In genomic region chr19:46943150-46943946, GRCh38 we compare ENCODE assay signal across 1 cellular context.
TF ChIP-seq lines count a peak whose summit lies in the region.

No MANE protein-coding gene starts in this region.

TF ChIP-seq in HepG2, 621 proteins besides CTCF, POLR2A, EP300 and RAD21 (continued from another document and continues in another):
- peak; percentile 32; the same call in 1 of the 2 replicates for TF ChIP-seq PITX1 (CRISPR knock-in tag; IDR thresholded peaks at IDR 0.05)
- TF ChIP-seq SOX13 (IDR thresholded peaks at IDR 0.05): no peak
- TF ChIP-seq SOX13 (CRISPR knock-in tag; conservative IDR thresholded peaks at IDR 0.05 in 1 of 2, IDR thresholded peaks at IDR 0.05 in 1 of 2): peak in 1 of 2 experiments; percentile 60; a peak in 1 of 4 replicates
- TF ChIP-seq ZBTB38 (CRISPR knock-in tag; IDR thresholded peaks at IDR 0.05): 0 out of 2 replicates have a peak, but pooled peaks have one; percentile 18
- TF ChIP-seq JUNB (CRISPR knock-in tag; IDR thresholded peaks at IDR 0.05; ENCODE audit: borderline replicate concordance): no peak
- peak; percentile 63; the same call in 1 of the 2 replicates for TF ChIP-seq NCOR1 (IDR thresholded peaks at IDR 0.05; ENCODE audit: borderline replicate concordance, low read length)
- TF ChIP-seq FOXC1 (CRISPR knock-in tag; IDR thresholded peaks at IDR 0.05; ENCODE audit: borderline replicate concordance): no peak
- no peak for TF ChIP-seq AGO1 (IDR thresholded peaks at IDR 0.05; ENCODE audit: low read depth, low read length, poor library complexity, severe bottlenecking)
- TF ChIP-seq, protein P1, sequence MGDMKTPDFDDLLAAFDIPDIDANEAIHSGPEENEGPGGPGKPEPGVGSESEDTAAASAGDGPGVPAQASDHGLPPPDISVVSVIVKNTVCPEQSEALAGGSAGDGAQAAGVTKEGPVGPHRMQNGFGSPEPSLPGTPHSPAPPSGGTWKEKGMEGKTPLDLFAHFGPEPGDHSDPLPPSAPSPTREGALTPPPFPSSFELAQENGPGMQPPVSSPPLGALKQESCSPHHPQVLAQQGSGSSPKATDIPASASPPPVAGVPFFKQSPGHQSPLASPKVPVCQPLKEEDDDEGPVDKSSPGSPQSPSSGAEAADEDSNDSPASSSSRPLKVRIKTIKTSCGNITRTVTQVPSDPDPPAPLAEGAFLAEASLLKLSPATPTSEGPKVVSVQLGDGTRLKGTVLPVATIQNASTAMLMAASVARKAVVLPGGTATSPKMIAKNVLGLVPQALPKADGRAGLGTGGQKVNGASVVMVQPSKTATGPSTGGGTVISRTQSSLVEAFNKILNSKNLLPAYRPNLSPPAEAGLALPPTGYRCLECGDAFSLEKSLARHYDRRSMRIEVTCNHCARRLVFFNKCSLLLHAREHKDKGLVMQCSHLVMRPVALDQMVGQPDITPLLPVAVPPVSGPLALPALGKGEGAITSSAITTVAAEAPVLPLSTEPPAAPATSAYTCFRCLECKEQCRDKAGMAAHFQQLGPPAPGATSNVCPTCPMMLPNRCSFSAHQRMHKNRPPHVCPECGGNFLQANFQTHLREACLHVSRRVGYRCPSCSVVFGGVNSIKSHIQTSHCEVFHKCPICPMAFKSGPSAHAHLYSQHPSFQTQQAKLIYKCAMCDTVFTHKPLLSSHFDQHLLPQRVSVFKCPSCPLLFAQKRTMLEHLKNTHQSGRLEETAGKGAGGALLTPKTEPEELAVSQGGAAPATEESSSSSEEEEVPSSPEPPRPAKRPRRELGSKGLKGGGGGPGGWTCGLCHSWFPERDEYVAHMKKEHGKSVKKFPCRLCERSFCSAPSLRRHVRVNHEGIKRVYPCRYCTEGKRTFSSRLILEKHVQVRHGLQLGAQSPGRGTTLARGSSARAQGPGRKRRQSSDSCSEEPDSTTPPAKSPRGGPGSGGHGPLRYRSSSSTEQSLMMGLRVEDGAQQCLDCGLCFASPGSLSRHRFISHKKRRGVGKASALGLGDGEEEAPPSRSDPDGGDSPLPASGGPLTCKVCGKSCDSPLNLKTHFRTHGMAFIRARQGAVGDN (CRISPR knock-in tag; IDR thresholded peaks at IDR 0.05): peak; percentile 68
- no peak for TF ChIP-seq BATF2 (CRISPR knock-in tag; IDR thresholded peaks at IDR 0.05)
- no peak for TF ChIP-seq TFDP2 (CRISPR knock-in tag; IDR thresholded peaks at IDR 0.05)
- TF ChIP-seq TP53 (CRISPR knock-in tag; conservative IDR thresholded peaks at IDR 0.05): no peak
- no peak for TF ChIP-seq HNRNPLL (IDR thresholded peaks at IDR 0.05; ENCODE audit: low read depth, low read length, poor library complexity, severe bottlenecking)
- no peak for TF ChIP-seq SRY (CRISPR knock-in tag; IDR thresholded peaks at IDR 0.05)
- TF ChIP-seq THAP11 (CRISPR knock-in tag; IDR thresholded peaks at IDR 0.05): 0 out of 2 replicates have a peak, but pooled peaks have one; percentile 19
- TF ChIP-seq ZNF780A (CRISPR knock-in tag; IDR thresholded peaks at IDR 0.05): no peak
- no peak for TF ChIP-seq ZNF572 (CRISPR knock-in tag; IDR thresholded peaks at IDR 0.05)
- TF ChIP-seq KLF15 (CRISPR knock-in tag; IDR thresholded peaks at IDR 0.05; ENCODE audit: borderline replicate concordance): no peak
- peak; percentile 38 for TF ChIP-seq ZEB1 (IDR thresholded peaks at IDR 0.05; ENCODE audit: insufficient replicate concordance, low read depth)
- 0 out of 2 replicates have a peak, but pooled peaks have one; percentile 19 for TF ChIP-seq CREM (IDR thresholded peaks at IDR 0.05)
- TF ChIP-seq CREM (CRISPR knock-in tag; IDR thresholded peaks at IDR 0.05): no peak
- peak; percentile 66; the same call in 1 of the 2 replicates for TF ChIP-seq HDAC2 (CRISPR knock-in tag; IDR thresholded peaks at IDR 0.05)
- TF ChIP-seq HNF4G (IDR thresholded peaks at IDR 0.05; ENCODE audit: borderline replicate concordance, low read depth, low read length): peak; percentile 54; the same call in 1 of the 2 replicates
- TF ChIP-seq HNF4G (CRISPR knock-in tag; IDR thresholded peaks at IDR 0.05; ENCODE audit: borderline replicate concordance, low read depth): no peak
- TF ChIP-seq HDAC1 (CRISPR knock-in tag; IDR thresholded peaks at IDR 0.05): peak; percentile 63
- peak; percentile 84 for TF ChIP-seq ZNF121 (CRISPR knock-in tag; IDR thresholded peaks at IDR 0.05)
- TF ChIP-seq EZH2 (conservative IDR thresholded peaks at IDR 0.05; ENCODE audit: low read depth, low read length): no peak
- no peak for TF ChIP-seq IKZF4 (CRISPR knock-in tag; IDR thresholded peaks at IDR 0.05; ENCODE audit: borderline replicate concordance, low read depth, not compliant biosample characterization)
- no peak for TF ChIP-seq ZNF615 (CRISPR knock-in tag; IDR thresholded peaks at IDR 0.05; ENCODE audit: borderline replicate concordance)
- TF ChIP-seq MEIS1 (CRISPR knock-in tag; IDR thresholded peaks at IDR 0.05; ENCODE audit: borderline replicate concordance): 0 out of 2 replicates have a peak, but pooled peaks have one; percentile 41
- TF ChIP-seq ARID4A (CRISPR knock-in tag; IDR thresholded peaks at IDR 0.05; ENCODE audit: borderline replicate concordance): peak; percentile 54; the same call in 1 of the 2 replicates
- TF ChIP-seq RBAK (CRISPR knock-in tag; IDR thresholded peaks at IDR 0.05): peak; percentile 58; the same call in 1 of the 2 replicates
- TF ChIP-seq SATB2 (CRISPR knock-in tag; IDR thresholded peaks at IDR 0.05): no peak
- TF ChIP-seq ELF3 (CRISPR knock-in tag; IDR thresholded peaks at IDR 0.05): no peak
- peak; percentile 52; the same call in 1 of the 2 replicates for TF ChIP-seq GATAD2A (CRISPR knock-in tag; IDR thresholded peaks at IDR 0.05)
- TF ChIP-seq PAXIP1 (CRISPR knock-in tag; conservative IDR thresholded peaks at IDR 0.05): peak; percentile 69
- no peak for TF ChIP-seq ZNF496 (CRISPR knock-in tag; IDR thresholded peaks at IDR 0.05; ENCODE audit: insufficient replicate concordance)
- TF ChIP-seq SCMH1 (CRISPR knock-in tag; IDR thresholded peaks at IDR 0.05; ENCODE audit: borderline replicate concordance): no peak
- TF ChIP-seq ATF3 (CRISPR knock-in tag; IDR thresholded peaks at IDR 0.05): peak; percentile 87
- no peak for TF ChIP-seq ZKSCAN1 (IDR thresholded peaks at IDR 0.05; ENCODE audit: low read length)
- TF ChIP-seq MIXL1 (CRISPR knock-in tag; IDR thresholded peaks at IDR 0.05): 0 out of 2 replicates have a peak, but pooled peaks have one; percentile 13
- no peak for TF ChIP-seq ZNF281 (CRISPR knock-in tag; IDR thresholded peaks at IDR 0.05; ENCODE audit: borderline replicate concordance)
- no peak for TF ChIP-seq ZNF225 (CRISPR knock-in tag; IDR thresholded peaks at IDR 0.05)
- no peak for TF ChIP-seq ZNF256 (CRISPR knock-in tag; conservative IDR thresholded peaks at IDR 0.05)
- peak; percentile 81 for TF ChIP-seq ATF7 (IDR thresholded peaks at IDR 0.05)
- no peak for TF ChIP-seq ATF7 (CRISPR knock-in tag; IDR thresholded peaks at IDR 0.05)
- no peak for TF ChIP-seq ZNF672 (CRISPR knock-in tag; IDR thresholded peaks at IDR 0.05)
- no peak for TF ChIP-seq SP140L (CRISPR knock-in tag; IDR thresholded peaks at IDR 0.05; ENCODE audit: borderline replicate concordance)
- TF ChIP-seq ZSCAN21 (CRISPR knock-in tag; IDR thresholded peaks at IDR 0.05; ENCODE audit: borderline replicate concordance): no peak
- TF ChIP-seq ATF2 (CRISPR knock-in tag; IDR thresholded peaks at IDR 0.05): peak; percentile 69; the same call in 1 of the 2 replicates
- peak; percentile 69 for TF ChIP-seq PHF21A (CRISPR knock-in tag; IDR thresholded peaks at IDR 0.05)
